Comparison of ENCODE assay signal across 16 cellular contexts in the genomic region with DNA sequence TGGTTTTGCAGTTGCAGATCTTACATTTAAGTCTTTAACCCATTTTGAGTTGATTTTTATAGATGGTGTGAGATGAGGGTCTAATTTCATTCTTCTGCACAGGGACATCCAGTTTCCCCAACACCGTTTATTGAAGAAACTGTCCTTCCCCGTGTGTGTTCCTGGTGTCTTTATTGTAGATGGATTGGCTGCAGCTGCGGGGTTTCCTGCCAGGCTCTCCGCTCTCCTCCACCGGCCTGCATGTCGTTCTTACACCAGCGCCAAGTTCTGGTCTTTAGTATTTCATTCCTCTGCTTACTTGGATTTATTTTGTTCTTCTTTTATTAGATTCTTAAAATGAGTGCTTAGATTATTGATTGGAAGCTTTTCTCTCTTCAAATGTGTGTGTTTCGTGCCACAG.
DNase-seq lines count a peak whose midpoint lies in the region; ATAC-seq, FAIRE-seq and TF ChIP-seq lines count a peak whose summit lies in the region.
"Had no signal": no experiment of that assay in that cellular context is flagged by ENCODE, and none has a peak within 500 bp of the region (broad histone marks: within the 10 kb centered on the region; RNA-seq: fewer than 3 reads in every experiment).

No MANE protein-coding gene starts in this region.

- no TSS peak for BruUV-seq in HepG2 (replicated peaks; lab: Mats Ljungman, UMichigan)

- TF ChIP-seq EP300 in HepG2 (IDR thresholded peaks at IDR 0.05; ENCODE audit: low read depth in 2 of 2, low read length in 2 of 2) (no peak), HepG2 (CRISPR knock-in tag; IDR thresholded peaks at IDR 0.05; ENCODE audit: borderline replicate concordance) (no peak)

- POLR2A ChIA-PET in HepG2 (lab: Yijun Ruan, JAX), result no interaction called here

- H3K4me1 Mint-ChIP-seq in brain (peaks cover 77% of the 10 kb centered on the region), nephron progenitor cell (peaks cover 36% of the 10 kb centered on the region)

- H3K9me3 Mint-ChIP-seq in brain (peaks cover 0 to 3% (median 0%) of the 10 kb centered on the region in 5 experiments), nephron progenitor cell (no peaks in the 10 kb centered on the region)
- H3K9me3 Mint-ChIP-seq: CD14-positive monocyte had no signal

- TF ChIP-seq CTCF in right lobe of liver (IDR thresholded peaks at IDR 0.05) (no peak), HepG2 (CRISPR knock-in tag; IDR thresholded peaks at IDR 0.05) (no peak), brain (conservative IDR thresholded peaks at IDR 0.05) (no peak), nephron progenitor cell (IDR thresholded peaks at IDR 0.05) (no peak)

- DNase-seq in right lobe of liver, result peak in 2 of 3 donors; percentile 4 to 8
- DNase-seq in HepG2 (ENCODE audit: low spot score), result no peak
- no peak for DNase-seq in nephron progenitor cell
- DNase-seq in activated CD4-positive, alpha-beta T cell treated with anti-CD3 and anti-CD28 coated beads, Interleukin-2, amount 50 U/mL, for 4 hours, result no peak
- no peak for DNase-seq in epidermal melanocyte (ENCODE audit: insufficient read length, low spot score)
- DNase-seq in dermis blood vessel endothelial cell, result no peak
- DNase-seq: Caco-2; CD8-positive, alpha-beta memory T cell; DND-41; GF-D8 had no signal

- no peaks in the 10 kb centered on the region for H3K36me3 Mint-ChIP-seq in brain
- no peaks in the 10 kb centered on the region for H3K36me3 Mint-ChIP-seq in nephron progenitor cell (ENCODE audit: low read depth)
- H3K36me3 Mint-ChIP-seq: CD14-positive monocyte had no signal

- no peak overlapping the region for H2AFZ ChIP-seq in HepG2 (ENCODE audit: low read length)

- intact Hi-C loops in right lobe of liver (cut with DNase I) (no loop called here), HepG2 (cut with micrococcal nuclease; ENCODE audit: unreplicated experiment) (no loop called here)

- H3K4me3 ChIP-seq in right lobe of liver, result no peak overlapping the region
- H3K4me3 ChIP-seq in HepG2 (replicated peaks in 1 of 3; ENCODE audit: insufficient read depth in 1 of 3, low read depth in 2 of 3, low read length in 3 of 3), result no peak overlapping the region
- H3K4me3 ChIP-seq: A549, HAP-1 had no signal

- H3K79me2 ChIP-seq in HepG2 (ENCODE audit: insufficient read depth, low read length), result no peaks in the 10 kb centered on the region

- H3K27me3 ChIP-seq in right lobe of liver, result no peaks in the 10 kb centered on the region
- H3K27me3 ChIP-seq in HepG2 (ENCODE audit: control insufficient read depth in 1 of 2, insufficient read depth in 2 of 2, low read length in 2 of 2), result peaks cover 10 to 61% of the 10 kb centered on the region in 2 experiments

- CTCF ChIA-PET in HepG2 (lab: Yijun Ruan, JAX; ENCODE audit: low intra/inter-chr PET ratio, low total read pairs), result no interaction called here

- TF ChIP-seq POLR2A in right lobe of liver (IDR thresholded peaks at IDR 0.05) (no peak), HepG2 (IDR thresholded peaks at IDR 0.05; ENCODE audit: insufficient read depth in 1 of 2, low read depth in 2 of 2, low read length in 2 of 2) (no peak)

- H3K9ac ChIP-seq in HepG2 (ENCODE audit: insufficient read depth, low read depth, low read length), result no peak overlapping the region

- no peak for FAIRE-seq in HepG2 (lab: Jason Lieb, UNC)
- FAIRE-seq: A549, GM19239, H1 had no signal

- in situ Hi-C loops in HepG2 (cut with HindIII; ENCODE audit: extremely low pct_ligation_motif_present, low pct_unique_long_range_greater_than_20kb), result no loop called here

- 85% methylated on average over 8 of the region's 8 CpGs for WGBS in right lobe of liver (ENCODE audit: insufficient coverage, low coverage, low lambda C conversion rate, missing lambda C conversion rate)
- 24% methylated on average over 8 of the region's 8 CpGs for WGBS in HepG2 (ENCODE audit: low lambda C conversion rate)

- no peak for ATAC-seq in right lobe of liver
- no peak for ATAC-seq in HepG2
- ATAC-seq: A549 had no signal

- H3K27ac Mint-ChIP-seq in brain (peak overlapping the region in 3 of 5 experiments; percentile 19 to 58 (median 29)), nephron progenitor cell (peak overlapping the region; percentile 27)
- H3K27ac Mint-ChIP-seq: CD14-positive monocyte; CD8-positive, alpha-beta memory T cell had no signal

- H3K27ac ChIP-seq in right lobe of liver (no peak overlapping the region), HepG2 (ENCODE audit: extremely low read length, insufficient read depth, low read length) (no peak overlapping the region)
- H3K27ac ChIP-seq: A549 had no signal

- H3K9me3 ChIP-seq in right lobe of liver (no peaks in the 10 kb centered on the region), HepG2 (ENCODE audit: low read length) (no peaks in the 10 kb centered on the region)
- H3K9me3 ChIP-seq: A549, Caco-2, HAP-1 had no signal

- no peak for TF ChIP-seq RAD21 in HepG2 (CRISPR knock-in tag; IDR thresholded peaks at IDR 0.05)

- no peak overlapping the region for H3K4me3 Mint-ChIP-seq in brain
- no peak overlapping the region for H3K4me3 Mint-ChIP-seq in nephron progenitor cell
- H3K4me3 Mint-ChIP-seq: CD14-positive monocyte had no signal

- H3K36me3 ChIP-seq in right lobe of liver, result no peaks in the 10 kb centered on the region
- H3K36me3 ChIP-seq in HepG2 (replicated peaks in 1 of 2; ENCODE audit: control insufficient read depth in 1 of 2, insufficient read depth in 2 of 2, low read length in 2 of 2), result no peaks in the 10 kb centered on the region
- H3K36me3 ChIP-seq: HAP-1 had no signal

- H3K4me1 ChIP-seq in right lobe of liver (no peaks in the 10 kb centered on the region), HepG2 (ENCODE audit: insufficient read depth, low read length) (0 out of 2 replicates have a peak, but pooled peaks cover 4% of the 10 kb centered on the region)
- H3K4me1 ChIP-seq: A549, Caco-2 had no signal

- no peaks in the 10 kb centered on the region for H4K20me1 ChIP-seq in HepG2 (ENCODE audit: insufficient read depth, low read length)

- H3K4me2 ChIP-seq in HepG2 (ENCODE audit: low read depth, low read length), result no peak overlapping the region
- H3K4me2 ChIP-seq: A549 had no signal

- H3K27me3 Mint-ChIP-seq in brain (peaks cover 3% of the 10 kb centered on the region), nephron progenitor cell (ENCODE audit: low read depth, poor library complexity) (peaks cover 47% of the 10 kb centered on the region)

TF ChIP-seq in HepG2, 621 proteins besides CTCF, POLR2A, EP300 and RAD21:
- TF ChIP-seq NPAS2 (CRISPR knock-in tag; IDR thresholded peaks at IDR 0.05; ENCODE audit: borderline replicate concordance), result no peak
- no peak for TF ChIP-seq ZNF264 (CRISPR knock-in tag; IDR thresholded peaks at IDR 0.05)
- no peak for TF ChIP-seq ZFP41 (CRISPR knock-in tag; IDR thresholded peaks at IDR 0.05; ENCODE audit: borderline replicate concordance)
- no peak for TF ChIP-seq ARNTL (CRISPR knock-in tag; IDR thresholded peaks at IDR 0.05)
- no peak for TF ChIP-seq SNAPC2 (CRISPR knock-in tag; IDR thresholded peaks at IDR 0.05)
- TF ChIP-seq SPEN (CRISPR knock-in tag; IDR thresholded peaks at IDR 0.05; ENCODE audit: low read depth), result no peak
- TF ChIP-seq, protein P1, sequence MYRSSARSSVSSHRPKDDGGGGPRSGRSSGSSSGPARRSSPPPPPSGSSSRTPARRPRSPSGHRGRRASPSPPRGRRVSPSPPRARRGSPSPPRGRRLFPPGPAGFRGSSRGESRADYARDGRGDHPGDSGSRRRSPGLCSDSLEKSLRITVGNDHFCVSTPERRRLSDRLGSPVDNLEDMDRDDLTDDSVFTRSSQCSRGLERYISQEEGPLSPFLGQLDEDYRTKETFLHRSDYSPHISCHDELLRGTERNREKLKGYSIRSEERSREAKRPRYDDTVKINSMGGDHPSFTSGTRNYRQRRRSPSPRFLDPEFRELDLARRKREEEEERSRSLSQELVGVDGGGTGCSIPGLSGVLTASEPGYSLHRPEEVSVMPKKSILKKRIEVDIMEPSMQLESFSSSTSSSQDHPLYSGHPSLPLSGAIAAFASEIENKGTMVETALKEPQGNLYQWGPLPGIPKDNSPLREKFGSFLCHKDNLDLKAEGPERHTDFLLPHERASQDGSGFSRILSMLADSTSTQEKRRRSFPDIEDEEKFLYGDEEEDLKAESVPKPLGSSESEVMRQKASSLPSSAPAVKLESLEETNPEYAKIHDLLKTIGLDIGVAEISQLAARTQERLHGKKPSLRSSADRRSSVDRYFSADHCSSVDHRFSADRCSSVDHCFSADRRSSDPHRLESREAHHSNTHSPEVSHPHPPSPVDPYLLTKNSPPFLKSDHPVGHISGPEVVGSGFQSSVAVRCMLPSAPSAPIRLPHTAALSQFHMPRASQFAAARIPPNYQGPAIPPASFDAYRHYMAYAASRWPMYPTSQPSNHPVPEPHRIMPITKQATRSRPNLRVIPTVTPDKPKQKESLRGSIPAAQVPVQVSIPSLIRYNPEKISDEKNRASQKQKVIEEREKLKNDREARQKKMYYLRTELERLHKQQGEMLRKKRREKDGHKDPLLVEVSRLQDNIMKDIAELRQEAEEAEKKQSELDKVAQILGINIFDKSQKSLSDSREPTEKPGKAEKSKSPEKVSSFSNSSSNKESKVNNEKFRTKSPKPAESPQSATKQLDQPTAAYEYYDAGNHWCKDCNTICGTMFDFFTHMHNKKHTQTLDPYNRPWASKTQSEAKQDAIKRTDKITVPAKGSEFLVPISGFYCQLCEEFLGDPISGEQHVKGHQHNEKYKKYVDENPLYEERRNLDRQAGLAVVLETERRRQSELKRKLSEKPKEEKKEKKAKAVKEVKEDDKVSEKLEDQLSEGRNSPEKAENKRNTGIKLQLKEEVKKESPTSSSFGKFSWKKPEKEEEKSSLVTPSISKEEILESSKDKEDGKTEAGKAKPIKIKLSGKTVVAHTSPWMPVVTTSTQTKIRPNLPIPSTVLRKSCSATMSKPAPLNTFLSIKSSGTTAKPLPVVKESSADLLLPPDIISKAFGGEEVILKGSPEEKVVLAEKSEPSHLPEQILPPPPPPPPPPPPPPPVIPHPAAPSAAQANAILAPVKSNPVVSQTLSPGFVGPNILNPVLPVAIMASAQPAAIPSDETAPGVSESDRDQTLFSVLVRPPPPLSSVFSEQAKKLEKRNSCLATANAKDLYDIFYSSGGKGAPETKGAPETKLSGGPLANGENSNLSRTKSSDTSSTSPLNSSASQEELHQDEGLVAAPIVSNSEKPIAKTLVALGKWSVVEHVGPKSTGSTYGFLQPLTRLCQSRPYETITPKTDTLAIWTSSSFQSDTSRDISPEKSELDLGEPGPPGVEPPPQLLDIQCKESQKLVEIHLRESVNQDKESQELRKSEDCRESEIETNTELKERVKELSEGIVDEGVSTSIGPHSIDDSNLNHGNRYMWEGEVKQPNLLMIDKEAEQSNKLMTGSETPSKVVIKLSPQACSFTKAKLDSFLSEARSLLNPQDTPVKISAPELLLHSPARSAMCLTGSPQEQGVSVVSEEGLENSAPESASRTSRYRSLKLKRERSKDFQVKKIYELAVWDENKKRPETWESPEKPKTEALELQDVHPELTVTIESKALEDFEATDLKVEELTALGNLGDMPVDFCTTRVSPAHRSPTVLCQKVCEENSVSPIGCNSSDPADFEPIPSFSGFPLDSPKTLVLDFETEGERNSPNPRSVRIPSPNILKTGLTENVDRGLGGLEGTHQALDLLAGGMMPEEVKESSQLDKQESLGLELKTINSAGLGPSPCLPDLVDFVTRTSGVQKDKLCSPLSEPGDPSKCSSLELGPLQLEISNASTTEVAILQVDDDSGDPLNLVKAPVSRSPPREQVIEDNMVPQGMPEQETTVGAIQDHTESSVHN (CRISPR knock-in tag; IDR thresholded peaks at IDR 0.05), result no peak

Comparison
In these comparisons a context has a peak if more than half of its experiments do, and no peak if none do; other contexts are left out.
1. DNase-seq: peak in right lobe of liver (2 of 3); none in HepG2 (single experiment), nephron progenitor cell (single experiment), activated CD4-positive, alpha-beta T cell treated with anti-CD3 and anti-CD28 coated beads, Interleukin-2, amount 50 U/mL, for 4 hours (0 of 2), epidermal melanocyte (single experiment) and dermis blood vessel endothelial cell (single experiment).